In the genomic region with DNA sequence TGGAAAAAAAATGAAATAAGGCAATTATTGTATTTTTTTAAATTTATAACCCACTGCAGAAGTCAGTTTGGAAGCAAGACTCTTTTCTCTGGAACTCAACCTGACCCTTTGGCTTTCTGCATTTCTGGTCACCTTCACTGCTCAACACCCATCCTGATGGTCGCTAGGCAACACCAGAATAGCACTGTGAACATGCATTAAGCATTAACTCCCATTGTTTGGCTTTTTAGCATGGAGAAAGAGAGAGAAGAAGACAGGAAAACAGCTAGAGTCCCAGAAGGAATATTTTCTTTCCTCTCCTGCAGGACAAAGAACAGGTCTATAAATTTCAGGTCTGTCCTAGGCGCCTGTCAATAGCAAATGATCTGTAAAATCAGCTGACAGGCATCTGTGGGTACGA, we compare ENCODE assay signal across 1 cellular context.
TF ChIP-seq lines count a peak whose summit lies in the region.

No MANE protein-coding gene starts in this region.

TF ChIP-seq in K562, 482 proteins besides CTCF, POLR2A, EP300 and RAD21:
- TF ChIP-seq MTA3 (IDR thresholded peaks at IDR 0.05; ENCODE audit: borderline replicate concordance) (no peak), RFX1 (IDR thresholded peaks at IDR 0.05) (peak; percentile 63)
